In the genomic region with DNA sequence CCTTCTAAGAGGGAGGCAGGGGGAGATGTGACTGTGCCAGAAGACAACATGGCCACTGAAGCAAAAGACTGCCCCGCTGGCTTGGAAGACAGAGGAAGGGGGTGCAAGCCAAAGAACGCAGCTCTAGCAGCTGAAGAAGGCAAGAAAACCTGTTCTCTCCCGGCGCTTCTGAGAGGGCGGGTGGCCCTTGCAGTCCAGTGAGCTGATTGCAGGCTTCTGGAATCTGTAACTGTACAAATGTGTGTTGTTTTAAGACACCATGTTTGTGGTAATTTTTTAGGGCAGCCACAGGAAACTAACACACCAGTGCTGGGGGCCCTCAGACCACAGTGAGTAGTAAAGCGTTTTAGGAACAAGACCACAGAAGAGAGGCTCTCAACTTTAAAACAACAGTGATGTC, we compare ENCODE assay signal across 10 cellular contexts. TPM values are rescaled to one million over a fixed set of nuclear protein-coding genes. Genes with fewer than 3 reads are reported as not detected.
DNase-seq lines count a peak whose midpoint lies in the region; ATAC-seq and TF ChIP-seq lines count a peak whose summit lies in the region.
"Had no signal": no experiment of that assay in that cellular context is flagged by ENCODE, and none has a peak within 500 bp of the region (broad histone marks: within the 10 kb centered on the region; RNA-seq: fewer than 3 reads in every experiment).

No MANE protein-coding gene starts in this region.

- H3K36me3 Mint-ChIP-seq in Calu3 (ENCODE audit: insufficient read depth, unreplicated experiment) (peaks cover 67% of the 10 kb centered on the region), IgD-negative memory B cell (peaks cover 5% of the 10 kb centered on the region), nephron progenitor cell (ENCODE audit: low read depth) (peaks cover 5% of the 10 kb centered on the region)

- no peak overlapping the region for H3K4me3 ChIP-seq in astrocyte of the cerebellum (ENCODE audit: low read depth, low read length)

- H3K27ac Mint-ChIP-seq in Calu3 (ENCODE audit: unreplicated experiment) (peak overlapping the region; percentile 34), IgD-negative memory B cell (peak overlapping the region in 2 of 3 donors; percentile 14 to 71), nephron progenitor cell (peak overlapping the region; percentile 12)

- CTCF ChIA-PET in Calu3 (lab: Charles Lee), result no interaction called here

- intact Hi-C loops in Calu3 (cut with micrococcal nuclease; ENCODE audit: unreplicated experiment), result loop anchor here (5.0 kb wide), 1 partner anchor 52 kb away; no protein-coding TSS in a partner anchor

- H3K4me1 Mint-ChIP-seq in Calu3 (ENCODE audit: low read depth, unreplicated experiment) (no peaks in the 10 kb centered on the region), IgD-negative memory B cell (peaks cover 27 to 40% (median 34%) of the 10 kb centered on the region in 3 donors), nephron progenitor cell (peaks cover 3% of the 10 kb centered on the region)

- in situ Hi-C loops in astrocyte of the cerebellum (cut with HindIII; ENCODE audit: low sequenced_read_pairs), result no loop called here
- in situ Hi-C loops in GM13977 (cut with MboI; ENCODE audit: low pct_unique_long_range_greater_than_20kb, low sequenced_read_pairs, unreplicated experiment), result no loop called here

- no peak for ATAC-seq in GM19324 (IDR thresholded peaks at IDR 0.05; ENCODE audit: low FRiP score, unreplicated experiment)

- H3K27me3 Mint-ChIP-seq in Calu3 (ENCODE audit: unreplicated experiment), result no peaks in the 10 kb centered on the region
- H3K27me3 Mint-ChIP-seq in IgD-negative memory B cell, result no peaks in the 10 kb centered on the region
- H3K27me3 Mint-ChIP-seq in nephron progenitor cell (ENCODE audit: low read depth, poor library complexity), result no peaks in the 10 kb centered on the region

- no peak overlapping the region for H3K4me3 Mint-ChIP-seq in Calu3 (ENCODE audit: low read depth, unreplicated experiment)
- H3K4me3 Mint-ChIP-seq in IgD-negative memory B cell, result peak overlapping the region in 1 of 4 donors; percentile 64
- no peak overlapping the region for H3K4me3 Mint-ChIP-seq in nephron progenitor cell

- H3K9me3 Mint-ChIP-seq in Calu3 (ENCODE audit: low read depth, unreplicated experiment), result no peaks in the 10 kb centered on the region
- no peaks in the 10 kb centered on the region for H3K9me3 Mint-ChIP-seq in IgD-negative memory B cell
- H3K9me3 Mint-ChIP-seq in nephron progenitor cell, result no peaks in the 10 kb centered on the region

- DNase-seq in Calu3, result no peak
- peak; percentile 18 for DNase-seq in astrocyte of the cerebellum (ENCODE audit: low read depth)
- DNase-seq in nephron progenitor cell, result no peak
- DNase-seq in GOT3 (lab: John Stamatoyannopoulos, UW), result no peak
- DNase-seq in GM13977 (ENCODE audit: low spot score), result no peak
- DNase-seq in HPDE6-E6E7 (ENCODE audit: extremely low spot score), result no peak
- DNase-seq: caudate nucleus, T1000 had no signal

- TF ChIP-seq CTCF in Calu3 (IDR thresholded peaks at IDR 0.05; ENCODE audit: unreplicated experiment), result no peak
- no peak for TF ChIP-seq CTCF in astrocyte of the cerebellum (IDR thresholded peaks at IDR 0.05; ENCODE audit: low read depth, low read length, missing control alignments)
- TF ChIP-seq CTCF in nephron progenitor cell (IDR thresholded peaks at IDR 0.05), result no peak
- no peak for TF ChIP-seq CTCF in GM13977 (IDR thresholded peaks at IDR 0.05; ENCODE audit: extremely low read depth, insufficient read depth, missing control alignments)

- no TSS peak for BruUV-seq in Calu3 (replicated peaks; lab: Mats Ljungman, UMichigan)

RNA-seq across cellular contexts. Expression of a gene that starts 47.0 kb away (rescaled TPM):
- 487 and 635 TPM in 2 replicates for total RNA-seq in Calu3 (2022)
- polyA plus RNA-seq in IgD-negative memory B cell, result 67.2 TPM
